In genomic region chr10:93437000-93437945, GRCh38 we compare ENCODE assay signal across 8 cellular contexts. TPM values are rescaled to one million over a fixed set of nuclear protein-coding genes. Genes with fewer than 3 reads are reported as not detected.
DNase-seq lines count a peak whose midpoint lies in the region; ATAC-seq, FAIRE-seq and TF ChIP-seq lines count a peak whose summit lies in the region.

No MANE protein-coding gene starts in this region.

- peak overlapping the region; percentile 96 for H3K27ac Mint-ChIP-seq in Caco-2 (ENCODE audit: unreplicated experiment)

- no peaks in the 10 kb centered on the region for H3K9me3 Mint-ChIP-seq in Caco-2 (ENCODE audit: unreplicated experiment)

- H2AFZ ChIP-seq in endothelial cell of umbilical vein (ENCODE audit: low read depth, low read length), result no peak overlapping the region

- BruUV-seq in Caco-2 (replicated peaks; lab: Mats Ljungman, UMichigan) (TSS peak; percentile 69), endothelial cell of umbilical vein (replicated peaks; lab: Mats Ljungman, UMichigan) (TSS peak; percentile 73)

- H3K4me3 ChIP-seq in Caco-2 (ENCODE audit: low read depth, low read length) (no peak overlapping the region), NT2/D1 (ENCODE audit: insufficient read length, low read depth) (peak overlapping the region; percentile 50), endothelial cell of umbilical vein (replicated peaks in 1 of 3; ENCODE audit: insufficient read depth in 1 of 3, low read depth in 1 of 3, low read length in 3 of 3) (no peak overlapping the region), mesodermal cell (ENCODE audit: extremely low read depth, insufficient read depth, low read length, poor library complexity, severe bottlenecking) (no peak overlapping the region)

- TF ChIP-seq POLR2A in endothelial cell of umbilical vein (IDR thresholded peaks at IDR 0.05; ENCODE audit: low read depth, low read length), result peak; percentile 50

- WGBS in mesodermal cell (ENCODE audit: insufficient coverage in 2 of 2), 2 experiments, result 27 to 31% methylated on average over 10 to 15 of the region's 18 CpGs

- FAIRE-seq in endothelial cell of umbilical vein (lab: Jason Lieb, UNC), result peak; percentile 95
- FAIRE-seq in urothelium cell line (lab: Jason Lieb, UNC), result no peak

- DNase-seq in Caco-2 (peak; percentile 84 to 88), NT2/D1 (ENCODE audit: low read depth, low spot score) (no peak), endothelial cell of umbilical vein (ENCODE audit: low read depth, low spot score) (peak; percentile 99), urothelium cell line (ENCODE audit: low spot score) (peak; percentile 87), germinal center (ENCODE audit: low spot score) (no peak)

- H3K79me2 ChIP-seq in endothelial cell of umbilical vein (ENCODE audit: control insufficient read depth, insufficient read depth, low read length), result peaks cover 59% of the 10 kb centered on the region

- H3K27ac ChIP-seq in endothelial cell of umbilical vein (ENCODE audit: insufficient read depth, low read depth, low read length) (peak overlapping the region; percentile 100), mesodermal cell (ENCODE audit: low read depth, low read length, severe bottlenecking) (peak overlapping the region; percentile 100)

- CTCF ChIA-PET in Caco-2 (lab: Charles Lee), result interaction anchor here (0.7 to 1.7 kb wide), 6 partner anchors 22 to 243 kb away, joined by 3 to 12 read pairs (median 6); partner anchors contain the start of gene MYOF
- CTCF ChIA-PET in endothelial cell of umbilical vein (lab: Charles Lee), result interaction anchor here (0.5 to 3.2 kb wide), 12 partner anchors 9 to 61 kb away, joined by 3 to 45 read pairs (median 5); partner anchors contain the start of gene MYOF

- H3K4me3 Mint-ChIP-seq in Caco-2 (ENCODE audit: unreplicated experiment), result peak overlapping the region; percentile 60

- no peaks in the 10 kb centered on the region for H4K20me1 ChIP-seq in endothelial cell of umbilical vein (replicated peaks; ENCODE audit: control insufficient read depth, extremely low read depth, insufficient read depth, low read length)

- H3K27me3 Mint-ChIP-seq in Caco-2 (ENCODE audit: insufficient read depth, unreplicated experiment), result no peaks in the 10 kb centered on the region

- H3K9ac ChIP-seq in NT2/D1 (ENCODE audit: insufficient read length, low read depth) (peak overlapping the region; percentile 58), endothelial cell of umbilical vein (replicated peaks; ENCODE audit: extremely low read depth, insufficient read depth, low read length) (peak overlapping the region; percentile 97)

- H3K27me3 ChIP-seq in Caco-2 (replicated peaks; ENCODE audit: control insufficient read depth, insufficient read depth, low read length) (no peaks in the 10 kb centered on the region), NT2/D1 (ENCODE audit: insufficient read depth, insufficient read length) (no peaks in the 10 kb centered on the region), endothelial cell of umbilical vein (ENCODE audit: control insufficient read depth in 2 of 2, insufficient read depth in 2 of 2, low read length in 2 of 2) (no peaks in the 10 kb centered on the region)

- dilution Hi-C loops in endothelial cell of umbilical vein (cut with MboI; ENCODE audit: extremely low pct_ligation_motif_present, low sequenced_read_pairs), result no loop called here

- no peaks in the 10 kb centered on the region for H3K36me3 ChIP-seq in Caco-2 (ENCODE audit: control insufficient read depth, insufficient read depth, low read length)
- peaks cover 4% of the 10 kb centered on the region for H3K36me3 ChIP-seq in NT2/D1 (ENCODE audit: insufficient read depth, insufficient read length, low read length)
- peaks cover 0 to 3% of the 10 kb centered on the region in 2 experiments for H3K36me3 ChIP-seq in endothelial cell of umbilical vein (ENCODE audit: control insufficient read depth in 2 of 2, extremely low read depth in 1 of 2, insufficient read depth in 2 of 2, low read length in 2 of 2)
- H3K36me3 ChIP-seq in mesodermal cell (ENCODE audit: control insufficient read depth, insufficient read depth, low read length), result peaks cover 8% of the 10 kb centered on the region

- ATAC-seq in HG02759 (IDR thresholded peaks at IDR 0.05; ENCODE audit: unreplicated experiment) (no peak), HG03457 (IDR thresholded peaks at IDR 0.05; ENCODE audit: unreplicated experiment) (no peak)

- intact Hi-C loops in Caco-2 (cut with micrococcal nuclease; ENCODE audit: unreplicated experiment) (loop anchor here (1.0 to 2.0 kb wide), 6 partner anchors 8 to 45 kb away; partner anchors contain the start of gene MYOF), endothelial cell of umbilical vein (cut with micrococcal nuclease) (loop anchor here (1.0 kb wide), 7 partner anchors 8 to 61 kb away; partner anchors contain the start of gene MYOF)

- POLR2A ChIA-PET in Caco-2 (lab: Charles Lee), result interaction anchor here (1.0 to 2.2 kb wide), 9 partner anchors 9 to 48 kb away, joined by 3 to 32 read pairs (median 9); partner anchors contain the start of gene MYOF
- POLR2A ChIA-PET in endothelial cell of umbilical vein (lab: Charles Lee), result interaction anchor here (0.6 to 2.8 kb wide), 7 partner anchors 15 to 114 kb away, joined by 3 to 14 read pairs (median 6); no protein-coding TSS in a partner anchor

- peaks cover 70% of the 10 kb centered on the region for H3K36me3 Mint-ChIP-seq in Caco-2 (ENCODE audit: insufficient read depth, unreplicated experiment)

- peaks cover 72% of the 10 kb centered on the region for H3K4me1 ChIP-seq in Caco-2
- H3K4me1 ChIP-seq in NT2/D1 (ENCODE audit: insufficient read depth, insufficient read length), result peaks cover 3% of the 10 kb centered on the region
- peaks cover 52% of the 10 kb centered on the region for H3K4me1 ChIP-seq in endothelial cell of umbilical vein (ENCODE audit: control insufficient read depth, extremely low read depth, insufficient read depth, low read length)
- peaks cover 56% of the 10 kb centered on the region for H3K4me1 ChIP-seq in mesodermal cell (ENCODE audit: control insufficient read depth, insufficient read depth, low read length, poor library complexity, severe bottlenecking)

- peak overlapping the region; percentile 63 for H3K4me2 ChIP-seq in endothelial cell of umbilical vein (ENCODE audit: insufficient read depth, low read length)

- TF ChIP-seq CTCF in Caco-2 (IDR thresholded peaks at IDR 0.05; ENCODE audit: insufficient read depth in 1 of 2, low read depth in 1 of 2, low read length in 1 of 2, severe bottlenecking in 1 of 2, unreplicated experiment in 1 of 2) (no peak), endothelial cell of umbilical vein (IDR thresholded peaks at IDR 0.05; ENCODE audit: extremely low read depth in 1 of 2, insufficient read depth in 1 of 2, low read depth in 1 of 2, low read length in 2 of 2) (no peak)

- peaks cover 75% of the 10 kb centered on the region for H3K4me1 Mint-ChIP-seq in Caco-2 (ENCODE audit: low read depth, unreplicated experiment)

- no peaks in the 10 kb centered on the region for H3K9me1 ChIP-seq in endothelial cell of umbilical vein (replicated peaks; ENCODE audit: control insufficient read depth, extremely low read depth, insufficient read depth, low read length)

- no peaks in the 10 kb centered on the region for H3K9me3 ChIP-seq in Caco-2
- H3K9me3 ChIP-seq in NT2/D1 (ENCODE audit: insufficient read depth, low read length), result no peaks in the 10 kb centered on the region
- no peaks in the 10 kb centered on the region for H3K9me3 ChIP-seq in endothelial cell of umbilical vein (replicated peaks; ENCODE audit: control insufficient read depth, insufficient read depth, low read length)
- no peaks in the 10 kb centered on the region for H3K9me3 ChIP-seq in mesodermal cell (ENCODE audit: control insufficient read depth, low read length)

TF ChIP-seq in endothelial cell of umbilical vein, 7 proteins besides CTCF, POLR2A, EP300 and RAD21:
- TF ChIP-seq POLR2AphosphoS5 (IDR thresholded peaks at IDR 0.05; ENCODE audit: insufficient read depth, low read depth, low read length) (peak; percentile 74), MAX (IDR thresholded peaks at IDR 0.05; ENCODE audit: insufficient read depth, insufficient read length) (peak; percentile 51), JUN (IDR thresholded peaks at IDR 0.05; ENCODE audit: borderline replicate concordance, insufficient read depth, insufficient read length, low read depth) (peak; percentile 65), GATA2 (IDR thresholded peaks at IDR 0.05; ENCODE audit: insufficient read depth, insufficient read length, low read depth, low read length) (no peak), EZH2 (IDR thresholded peaks at IDR 0.05; ENCODE audit: borderline replicate concordance, low read depth, low read length, severe bottlenecking) (no peak), FOS (IDR thresholded peaks at IDR 0.05; ENCODE audit: borderline replicate concordance, insufficient read depth, low read length) (peak; percentile 87), MYC (IDR thresholded peaks at IDR 0.05; ENCODE audit: low read depth, low read length) (no peak)
TF ChIP-seq in endothelial cell of umbilical vein: peak in this region for 4.

RNA-seq across cellular contexts. Expression of gene MYOF, which starts 44.9 kb away (rescaled TPM):
- 148 and 176 TPM in 2 replicates for total RNA-seq in Caco-2 (2022)
- 342 and 379 TPM in 2 replicates for total RNA-seq in endothelial cell of umbilical vein
- 66.6 and 98.4 TPM in 2 replicates for polyA plus RNA-seq in endothelial cell of umbilical vein
- polyA plus RNA-seq in endothelial cell of umbilical vein (2011; cell fraction: cytosol; rRNA removed), result 135 and 154 TPM in 2 replicates
- polyA plus RNA-seq in endothelial cell of umbilical vein (2011; cell fraction: nucleus; rRNA removed), result 255 and 311 TPM in 2 replicates
- polyA plus RNA-seq in endothelial cell of umbilical vein (2012), result 238 and 280 TPM in 2 replicates
- polyA minus RNA-seq in endothelial cell of umbilical vein, result 161 and 175 TPM in 2 replicates
- polyA minus RNA-seq in endothelial cell of umbilical vein (2011; cell fraction: cytosol; rRNA and poly(A)+ RNA removed), result 34.8 TPM
- polyA minus RNA-seq in endothelial cell of umbilical vein (2011; cell fraction: nucleus; rRNA and poly(A)+ RNA removed), result 214 and 240 TPM in 2 replicates
- 49.1 TPM for polyA plus RNA-seq in mesodermal cell (2013, experiment 1 of 2)
- 44.0 TPM for polyA plus RNA-seq in mesodermal cell (2013, experiment 2 of 2)

RNA-seq across cellular contexts. Expression of gene CEP55, which starts 59.1 kb away (rescaled TPM):
- total RNA-seq in Caco-2 (2022) (64.5 and 65.3 TPM in 2 replicates), endothelial cell of umbilical vein (58.9 and 63.0 TPM in 2 replicates)
- 13.8 and 17.4 TPM in 2 replicates for polyA plus RNA-seq in endothelial cell of umbilical vein
- polyA plus RNA-seq in endothelial cell of umbilical vein (2011; cell fraction: cytosol; rRNA removed), result 32.1 and 33.5 TPM in 2 replicates
- 17.7 and 25.4 TPM in 2 replicates for polyA plus RNA-seq in endothelial cell of umbilical vein (2011; cell fraction: nucleus; rRNA removed)
- polyA plus RNA-seq in endothelial cell of umbilical vein (2012), result 25.8 and 64.9 TPM in 2 replicates
- 11.5 and 13.4 TPM in 2 replicates for polyA minus RNA-seq in endothelial cell of umbilical vein
- polyA minus RNA-seq in endothelial cell of umbilical vein (2011; cell fraction: cytosol; rRNA and poly(A)+ RNA removed), result 25.9 TPM
- 7.3 and 12.3 TPM in 2 replicates for polyA minus RNA-seq in endothelial cell of umbilical vein (2011; cell fraction: nucleus; rRNA and poly(A)+ RNA removed)
- 28.3 TPM for polyA plus RNA-seq in mesodermal cell (2013, experiment 1 of 2)
- 35.5 TPM for polyA plus RNA-seq in mesodermal cell (2013, experiment 2 of 2)

Comparison
In these comparisons a context has a peak if more than half of its experiments do, and no peak if none do; other contexts are left out.
1. DNase-seq: peak in Caco-2 (2 of 2), endothelial cell of umbilical vein (single experiment) and urothelium cell line (single experiment); none in NT2/D1 (single experiment) and germinal center (single experiment).